1 cellular context compared by ENCODE assay signal in genomic region chr16:30087181-30087898, GRCh38.
TF ChIP-seq lines count a peak whose summit lies in the region.

No MANE protein-coding gene starts in this region.

TF ChIP-seq in HEK293, 187 proteins besides CTCF, POLR2A, EP300 and RAD21 (continued from another document and continues in another):
- TF ChIP-seq PRDM2 (tag by site-specific recombination; IDR thresholded peaks at IDR 0.05; ENCODE audit: borderline replicate concordance) = no peak
- TF ChIP-seq ZBTB26 (tag by site-specific recombination; optimal IDR thresholded peaks at IDR 0.05) = peak; percentile 24
- TF ChIP-seq ZNF596 (tag by site-specific recombination; IDR thresholded peaks at IDR 0.05) = no peak
- TF ChIP-seq INSM2 (tag by site-specific recombination; IDR thresholded peaks at IDR 0.05) = no peak
- 0 out of 2 replicates have a peak, but pooled peaks have one; percentile 18 for TF ChIP-seq ZNF239 (tag by site-specific recombination; IDR thresholded peaks at IDR 0.05)
- no peak for TF ChIP-seq ZNF433 (tag by site-specific recombination; IDR thresholded peaks at IDR 0.05; ENCODE audit: low read depth)
- no peak for TF ChIP-seq ZNF394 (tag by site-specific recombination; IDR thresholded peaks at IDR 0.05; ENCODE audit: borderline replicate concordance)
- no peak for TF ChIP-seq ZBTB44 (tag by site-specific recombination; IDR thresholded peaks at IDR 0.05)
- 0 out of 2 replicates have a peak, but pooled peaks have one; percentile 63 for TF ChIP-seq ZBTB7A (tag by site-specific recombination; IDR thresholded peaks at IDR 0.05; ENCODE audit: low read depth)
- no peak for TF ChIP-seq YY1 (tag by site-specific recombination; IDR thresholded peaks at IDR 0.05)
- TF ChIP-seq ZNF529 (tag by site-specific recombination; IDR thresholded peaks at IDR 0.05; ENCODE audit: insufficient replicate concordance) = no peak
- TF ChIP-seq ZBTB6 (tag by site-specific recombination; IDR thresholded peaks at IDR 0.05) = no peak
- peak; percentile 58; the same call in 1 of the 2 replicates for TF ChIP-seq ZNF639 (tag by site-specific recombination; IDR thresholded peaks at IDR 0.05)
- TF ChIP-seq TCF7L2 (IDR thresholded peaks at IDR 0.05; ENCODE audit: borderline replicate concordance, low read depth, low read length) = no peak
- TF ChIP-seq KLF17 (tag by site-specific recombination; IDR thresholded peaks at IDR 0.05) = peak; percentile 25; the same call in 1 of the 2 replicates
- TF ChIP-seq ZNF629 (tag by site-specific recombination; IDR thresholded peaks at IDR 0.05) = no peak; the same call in 1 of the 2 replicates
- peak; percentile 12; the same call in 1 of the 2 replicates for TF ChIP-seq ZNF366 (tag by site-specific recombination; conservative IDR thresholded peaks at IDR 0.05)
- no peak for TF ChIP-seq WT1 (tag by site-specific recombination; IDR thresholded peaks at IDR 0.05)
- TF ChIP-seq ZBTB8A (tag by site-specific recombination; IDR thresholded peaks at IDR 0.05) = no peak; the same call in 1 of the 2 replicates
- TF ChIP-seq AEBP2 (tag by site-specific recombination; IDR thresholded peaks at IDR 0.05; ENCODE audit: borderline replicate concordance) = no peak
- no peak for TF ChIP-seq KLF1 (tag by site-specific recombination; IDR thresholded peaks at IDR 0.05)
- peak; percentile 94 for TF ChIP-seq ZNF362 (tag by site-specific recombination; IDR thresholded peaks at IDR 0.05)
- TF ChIP-seq ZNF600 (tag by site-specific recombination; IDR thresholded peaks at IDR 0.05) = peak; percentile 66
- TF ChIP-seq GFI1B (tag by site-specific recombination; IDR thresholded peaks at IDR 0.05) = no peak
- no peak for TF ChIP-seq MZF1 (tag by site-specific recombination; IDR thresholded peaks at IDR 0.05; ENCODE audit: borderline replicate concordance)
- TF ChIP-seq ZNF211 (tag by site-specific recombination; IDR thresholded peaks at IDR 0.05; ENCODE audit: low read depth) = no peak
- 0 out of 2 replicates have a peak, but pooled peaks have one; percentile 34 for TF ChIP-seq ZNF580 (tag by site-specific recombination; IDR thresholded peaks at IDR 0.05)
- no peak for TF ChIP-seq SCRT2 (tag by site-specific recombination; IDR thresholded peaks at IDR 0.05)
- TF ChIP-seq ZXDB (tag by site-specific recombination; IDR thresholded peaks at IDR 0.05) = 0 out of 2 replicates have a peak, but pooled peaks have one; percentile 10
- TF ChIP-seq ZNF518A (tag by site-specific recombination; conservative IDR thresholded peaks at IDR 0.05; ENCODE audit: low read depth) = no peak
- TF ChIP-seq ZNF423 (tag by site-specific recombination; IDR thresholded peaks at IDR 0.05) = no peak
- TF ChIP-seq ZNF23 (tag by site-specific recombination; IDR thresholded peaks at IDR 0.05; ENCODE audit: borderline replicate concordance) = no peak
